Comparison of ENCODE assay signal across 18 cellular contexts in genomic region chr4:125994430-125994829, GRCh38.
A peak's percentile ranks its signal among the peaks of the same experiment; 100 is the strongest.
DNase-seq lines count a peak whose midpoint lies in the region; ATAC-seq, FAIRE-seq and TF ChIP-seq lines count a peak whose summit lies in the region.
"Had no signal": no experiment of that assay in that cellular context is flagged by ENCODE, and none has a peak within 500 bp of the region (broad histone marks: within the 10 kb centered on the region; RNA-seq: fewer than 3 reads in every experiment).

No MANE protein-coding gene starts in this region.

- H3K4me3 Mint-ChIP-seq in CD8-positive, alpha-beta T cell = no peak overlapping the region
- H3K4me3 Mint-ChIP-seq: CD14-positive monocyte; CD8-positive, alpha-beta memory T cell; HFFc6 had no signal

- H2AFZ ChIP-seq in hepatocyte = no peak overlapping the region

- WGBS in hepatocyte (ENCODE audit: low lambda C conversion rate, missing lambda C conversion rate) = 52% methylated on average over 1 of the region's 1 CpG

- H3K9me3 ChIP-seq in SJSA1 (replicated peaks) = no peaks in the 10 kb centered on the region
- H3K9me3 ChIP-seq in hepatocyte (ENCODE audit: low read depth) = no peaks in the 10 kb centered on the region
- no peaks in the 10 kb centered on the region for H3K9me3 ChIP-seq in thoracic aorta
- H3K9me3 ChIP-seq in Peyer's patch = no peaks in the 10 kb centered on the region
- H3K9me3 ChIP-seq in CD8-positive, alpha-beta T cell (ENCODE audit: low read length) = no peaks in the 10 kb centered on the region
- H3K9me3 ChIP-seq: Caco-2 had no signal

- no peak for DNase-seq in D721Med (ENCODE audit: insufficient read length, low spot score)
- peak in 1 of 2 experiments; percentile 52 for DNase-seq in SJSA1 (ENCODE audit: low read depth in 1 of 2, low spot score in 2 of 2)
- no peak for DNase-seq in hepatocyte (ENCODE audit: low spot score)
- no peak for DNase-seq in thoracic aorta (ENCODE audit: low spot score)
- no peak for DNase-seq in Peyer's patch
- DNase-seq in GM19240 (ENCODE audit: insufficient read length, low spot score) = no peak
- no peak for DNase-seq in CD8-positive, alpha-beta T cell
- DNase-seq: Caco-2; CD8-positive, alpha-beta memory T cell; DMS53; GF-D8; HCEC 1CT; HFFc6 had no signal

- H3K27me3 Mint-ChIP-seq in CD8-positive, alpha-beta T cell (ENCODE audit: low read depth) = no peaks in the 10 kb centered on the region
- H3K27me3 Mint-ChIP-seq: CD8-positive, alpha-beta memory T cell had no signal

- H3K27me3 ChIP-seq in SJSA1 (replicated peaks) (no peaks in the 10 kb centered on the region), hepatocyte (no peaks in the 10 kb centered on the region), thoracic aorta (replicated peaks; ENCODE audit: insufficient read depth) (no peaks in the 10 kb centered on the region), Peyer's patch (no peaks in the 10 kb centered on the region)
- H3K27me3 ChIP-seq in CD8-positive, alpha-beta T cell (ENCODE audit: insufficient read depth, low read length) = no peaks in the 10 kb centered on the region

- H3K9me2 ChIP-seq in hepatocyte (replicated peaks; ENCODE audit: insufficient read depth) = no peaks in the 10 kb centered on the region

- no peaks in the 10 kb centered on the region for H3K79me2 ChIP-seq in hepatocyte

- FAIRE-seq in D721Med (lab: Jason Lieb, UNC) = peak; percentile 25
- FAIRE-seq: GM18507, GM19239, K562 had no signal

- no peaks in the 10 kb centered on the region for H4K20me1 ChIP-seq in hepatocyte (ENCODE audit: insufficient read depth, poor library complexity, severe bottlenecking)

- no peaks in the 10 kb centered on the region for H3K36me3 Mint-ChIP-seq in CD8-positive, alpha-beta T cell
- H3K36me3 Mint-ChIP-seq: CD14-positive monocyte; CD8-positive, alpha-beta memory T cell had no signal

- H3K4me1 ChIP-seq in SJSA1 (replicated peaks) (peaks cover 48% of the 10 kb centered on the region), hepatocyte (ENCODE audit: insufficient read depth) (no peaks in the 10 kb centered on the region), thoracic aorta (ENCODE audit: control insufficient read depth in 1 of 2, low read depth in 2 of 2) (peaks cover under 1 to 17% of the 10 kb centered on the region in 2 donors), Peyer's patch (no peaks in the 10 kb centered on the region)
- no peaks in the 10 kb centered on the region for H3K4me1 ChIP-seq in CD8-positive, alpha-beta T cell (ENCODE audit: insufficient read depth, low read length)
- H3K4me1 ChIP-seq: Caco-2 had no signal

- H3K27ac Mint-ChIP-seq in CD8-positive, alpha-beta T cell = no peak overlapping the region
- H3K27ac Mint-ChIP-seq: CD14-positive monocyte; CD8-positive, alpha-beta memory T cell; HFFc6 had no signal

- no peak for TF ChIP-seq POLR2A in Peyer's patch (IDR thresholded peaks at IDR 0.05)

- H3K4me1 Mint-ChIP-seq in CD8-positive, alpha-beta T cell (ENCODE audit: low read depth) = no peaks in the 10 kb centered on the region
- H3K4me1 Mint-ChIP-seq: CD14-positive monocyte; CD8-positive, alpha-beta memory T cell had no signal

- POLR2A ChIA-PET in CD8-positive, alpha-beta T cell (lab: Charles Lee) = no interaction called here

- H3K36me3 ChIP-seq in SJSA1 (no peaks in the 10 kb centered on the region), hepatocyte (replicated peaks; ENCODE audit: insufficient read depth, low read depth) (no peaks in the 10 kb centered on the region), thoracic aorta (no peaks in the 10 kb centered on the region), Peyer's patch (no peaks in the 10 kb centered on the region)
- H3K36me3 ChIP-seq in CD8-positive, alpha-beta T cell (ENCODE audit: insufficient read depth, low read length) = no peaks in the 10 kb centered on the region

- ATAC-seq in thoracic aorta (ENCODE audit: insufficient number of reproducible peaks, low FRiP score, low read depth) = no peak
- no peak for ATAC-seq in CD8-positive, alpha-beta T cell
- ATAC-seq: K562 had no signal

- TF ChIP-seq CTCF in D721Med (IDR thresholded peaks at IDR 0.05; ENCODE audit: insufficient read depth, missing control alignments) (no peak), hepatocyte (IDR thresholded peaks at IDR 0.05; ENCODE audit: poor library complexity) (no peak), thoracic aorta (IDR thresholded peaks at IDR 0.05) (no peak), Peyer's patch (IDR thresholded peaks at IDR 0.05) (no peak)
- no peak for TF ChIP-seq CTCF in CD8-positive, alpha-beta T cell (IDR thresholded peaks at IDR 0.05)

- H3K4me3 ChIP-seq in SJSA1 (no peak overlapping the region), hepatocyte (no peak overlapping the region), thoracic aorta (peak overlapping the region; percentile 61), Peyer's patch (no peak overlapping the region)
- no peak overlapping the region for H3K4me3 ChIP-seq in CD8-positive, alpha-beta T cell (ENCODE audit: low read depth, low read length)
- H3K4me3 ChIP-seq: K562 had no signal

- peak overlapping the region; percentile 52 for H3K4me2 ChIP-seq in hepatocyte

- intact Hi-C loops in CD8-positive, alpha-beta T cell (cut with DNase I, micrococcal nuclease) = no loop called here

- H3K9me3 Mint-ChIP-seq in CD8-positive, alpha-beta T cell = peaks cover 6% of the 10 kb centered on the region
- H3K9me3 Mint-ChIP-seq: HFFc6 had no signal

- CTCF ChIA-PET in CD8-positive, alpha-beta T cell (lab: Charles Lee) = no interaction called here

- H3K27ac ChIP-seq in SJSA1 (peak overlapping the region; percentile 84), hepatocyte (peak overlapping the region; percentile 4), thoracic aorta (peak overlapping the region in 1 of 2 donors; percentile 29), Peyer's patch (no peak overlapping the region)
- H3K27ac ChIP-seq in CD8-positive, alpha-beta T cell (ENCODE audit: low read depth, low read length) = no peak overlapping the region
- H3K27ac ChIP-seq: 22Rv1 had no signal

Comparison
In these comparisons a context has a peak if more than half of its experiments do, and no peak if none do; other contexts are left out.
1. H3K27ac ChIP-seq: peak in SJSA1 (single experiment) and hepatocyte (single experiment); none in Peyer's patch (0 of 4) and CD8-positive, alpha-beta T cell (single experiment).